In genomic region chr11:101211407-101211975, GRCh38 we compare ENCODE assay signal across 27 cellular contexts.
A peak's percentile ranks its signal among the peaks of the same experiment; 100 is the strongest.
DNase-seq lines count a peak whose midpoint lies in the region; ATAC-seq, FAIRE-seq and TF ChIP-seq lines count a peak whose summit lies in the region.
"Had no signal": no experiment of that assay in that cellular context is flagged by ENCODE, and none has a peak within 500 bp of the region (broad histone marks: within the 10 kb centered on the region; RNA-seq: fewer than 3 reads in every experiment).

No MANE protein-coding gene starts in this region.

- no peaks in the 10 kb centered on the region for H3K27me3 Mint-ChIP-seq in Caco-2 (ENCODE audit: insufficient read depth, unreplicated experiment)
- H3K27me3 Mint-ChIP-seq: CD4-positive, alpha-beta T cell; CD8-positive, alpha-beta memory T cell had no signal

- H3K4me3 ChIP-seq in Caco-2 (ENCODE audit: low read depth, low read length) (no peak overlapping the region), HEK293 (ENCODE audit: low read depth, low read length) (no peak overlapping the region), choroid plexus epithelial cell (ENCODE audit: low read depth, low read length) (no peak overlapping the region)
- H3K4me3 ChIP-seq: A549; BLaER1 treated with 17β-estradiol and CSF1 and Interleukin-3, amounts not matched to agents 10 nM and 100 nM; GM23338 had no signal

- H3K4me1 Mint-ChIP-seq in Caco-2 (ENCODE audit: low read depth, unreplicated experiment), result no peaks in the 10 kb centered on the region
- H3K4me1 Mint-ChIP-seq: CD14-positive monocyte; CD8-positive, alpha-beta memory T cell had no signal

- H3K4me3 Mint-ChIP-seq in Caco-2 (ENCODE audit: unreplicated experiment), result no peak overlapping the region
- H3K4me3 Mint-ChIP-seq: CD14-positive monocyte; CD4-positive, alpha-beta T cell; CD8-positive, alpha-beta memory T cell; GM23338; H9; HFFc6 had no signal

- ATAC-seq in HG02763 (IDR thresholded peaks at IDR 0.05; ENCODE audit: unreplicated experiment), result no peak
- ATAC-seq: A549, GM23338, HCT116 had no signal

- no peaks in the 10 kb centered on the region for H3K27me3 ChIP-seq in Caco-2 (replicated peaks; ENCODE audit: control insufficient read depth, insufficient read depth, low read length)
- H3K27me3 ChIP-seq: BE2C; BLaER1 treated with 17β-estradiol and CSF1 and Interleukin-3, amounts not matched to agents 10 nM and 100 nM had no signal

- peak; percentile 72 to 76 for DNase-seq in Caco-2
- DNase-seq in OCI-M1 (lab: John Stamatoyannopoulos, UW), result peak; percentile 26
- peak; percentile 0 for DNase-seq in choroid plexus epithelial cell (ENCODE audit: low read depth)
- DNase-seq in NK-92 treated with Interleukin-12 subunit alpha and Interleukin-12 subunit beta, amount 100 ng/mL, for 24 hours (lab: John Stamatoyannopoulos, UW), result no peak
- DNase-seq in D721Med (ENCODE audit: insufficient read length, low spot score), result no peak
- DNase-seq in stimulated activated naive CD4-positive, alpha-beta T cell treated with Interleukin-2 at 50 U/mL for 16 hours (lab: John Stamatoyannopoulos, UW), result no peak
- DNase-seq: 8988T; ACHN; AML-193; BE2C; Calu3; CD4-positive, alpha-beta T cell; CD8-positive, alpha-beta memory T cell; DMS79; EL; GF-D8; H9; HFFc6 had no signal

- peaks cover 25% of the 10 kb centered on the region for H3K4me1 ChIP-seq in Caco-2
- no peaks in the 10 kb centered on the region for H3K4me1 ChIP-seq in HEK293 (ENCODE audit: control insufficient read depth, insufficient read depth, low read length)
- H3K4me1 ChIP-seq: A549; BE2C; BLaER1 treated with 17β-estradiol and CSF1 and Interleukin-3, amounts not matched to agents 10 nM and 100 nM had no signal

- FAIRE-seq in D721Med (lab: Jason Lieb, UNC), result no peak
- FAIRE-seq: A549, GM12891, GM18507 had no signal

- H3K36me3 Mint-ChIP-seq in Caco-2 (ENCODE audit: insufficient read depth, unreplicated experiment), result peaks cover 30% of the 10 kb centered on the region
- H3K36me3 Mint-ChIP-seq: CD14-positive monocyte; CD8-positive, alpha-beta memory T cell had no signal

- no TSS peak for BruUV-seq in Caco-2 (replicated peaks; lab: Mats Ljungman, UMichigan)

- H3K9me3 ChIP-seq in Caco-2 (peaks cover 67% of the 10 kb centered on the region), HEK293 (ENCODE audit: control insufficient read depth, insufficient read depth, low read depth, low read length) (no peaks in the 10 kb centered on the region)
- H3K9me3 ChIP-seq: A549, BE2C had no signal

- TF ChIP-seq CTCF in Caco-2 (IDR thresholded peaks at IDR 0.05; ENCODE audit: insufficient read depth in 1 of 2, low read depth in 1 of 2, low read length in 1 of 2, severe bottlenecking in 1 of 2, unreplicated experiment in 1 of 2) (no peak), HEK293 (tag by site-specific recombination; IDR thresholded peaks at IDR 0.05) (no peak), choroid plexus epithelial cell (conservative IDR thresholded peaks at IDR 0.05; ENCODE audit: low read depth, low read length) (no peak), D721Med (IDR thresholded peaks at IDR 0.05; ENCODE audit: insufficient read depth, missing control alignments) (no peak)

- peak overlapping the region; percentile 51 for H3K27ac Mint-ChIP-seq in Caco-2 (ENCODE audit: unreplicated experiment)
- H3K27ac Mint-ChIP-seq: CD14-positive monocyte; CD4-positive, alpha-beta T cell; CD8-positive, alpha-beta memory T cell; GM23338; H9; HFFc6 had no signal

- H3K36me3 ChIP-seq in Caco-2 (ENCODE audit: control insufficient read depth, insufficient read depth, low read length) (no peaks in the 10 kb centered on the region), HEK293 (ENCODE audit: control insufficient read depth in 2 of 2, insufficient read depth in 1 of 2, low read length in 2 of 2) (no peaks in the 10 kb centered on the region)
- H3K36me3 ChIP-seq: BE2C; BLaER1 treated with 17β-estradiol and CSF1 and Interleukin-3, amounts not matched to agents 10 nM and 100 nM had no signal

- H3K9me3 Mint-ChIP-seq in Caco-2 (ENCODE audit: unreplicated experiment), result peaks cover 78% of the 10 kb centered on the region

- H3K27ac ChIP-seq in HEK293 (ENCODE audit: extremely low read depth, low read depth, low read length), result no peak overlapping the region
- H3K27ac ChIP-seq: A549; BLaER1 treated with 17β-estradiol and CSF1 and Interleukin-3, amounts not matched to agents 10 nM and 100 nM had no signal

- intact Hi-C loops in Caco-2 (cut with micrococcal nuclease; ENCODE audit: unreplicated experiment), result loop anchor here (5.0 kb wide), 1 partner anchor 656 kb away; no protein-coding TSS in a partner anchor

- POLR2A ChIA-PET in Caco-2 (lab: Charles Lee) (no interaction called here), HEK293 (lab: Yijun Ruan, JAX) (no interaction called here)

- CTCF ChIA-PET in Caco-2 (lab: Charles Lee) (no interaction called here), HEK293 (lab: Yijun Ruan, JAX) (no interaction called here)

TF ChIP-seq in HEK293, 187 proteins besides CTCF, POLR2A, EP300 and RAD21:
- TF ChIP-seq TRIM28 (IDR thresholded peaks at IDR 0.05; ENCODE audit: borderline replicate concordance, low read length) (peak; percentile 19; the same call in 1 of the 2 replicates), ZFP41 (tag by site-specific recombination; IDR thresholded peaks at IDR 0.05; ENCODE audit: borderline replicate concordance) (no peak), SETDB1 (IDR thresholded peaks at IDR 0.05; ENCODE audit: insufficient read length, low read length) (peak; percentile 22), ZNF548 (tag by site-specific recombination; IDR thresholded peaks at IDR 0.05) (no peak), ZNF791 (tag by site-specific recombination; IDR thresholded peaks at IDR 0.05) (no peak), GLIS1 (tag by site-specific recombination; IDR thresholded peaks at IDR 0.05) (no peak), ZNF549 (tag by site-specific recombination; IDR thresholded peaks at IDR 0.05) (no peak), ZNF514 (tag by site-specific recombination; IDR thresholded peaks at IDR 0.05) (no peak), ZNF239 (tag by site-specific recombination; IDR thresholded peaks at IDR 0.05) (no peak), KLF8 (tag by site-specific recombination; IDR thresholded peaks at IDR 0.05) (no peak)

Comparison
In these comparisons a context has a peak if more than half of its experiments do, and no peak if none do; other contexts are left out.
1. DNase-seq: peak in Caco-2 (2 of 2), OCI-M1 (single experiment) and choroid plexus epithelial cell (single experiment); none in NK-92 treated with Interleukin-12 subunit alpha and Interleukin-12 subunit beta, amount 100 ng/mL, for 24 hours (single experiment), D721Med (single experiment) and stimulated activated naive CD4-positive, alpha-beta T cell treated with Interleukin-2 at 50 U/mL for 16 hours (single experiment).